ENCODE assay signal across 27 cellular contexts in genomic region chr1:176939993-176940392, GRCh38.
"Had no signal": no experiment of that assay in that cellular context is flagged by ENCODE, and none has a peak within 500 bp of the region (broad histone marks: within the 10 kb centered on the region; RNA-seq: fewer than 3 reads in every experiment).

No MANE protein-coding gene starts in this region.

- DNase-seq: activated CD4-positive, alpha-beta T cell treated with anti-CD3 and anti-CD28 coated beads for 1 hour; activated CD4-positive, alpha-beta T cell treated with anti-CD3 and anti-CD28 coated beads, Interleukin-2, amount 10 ng/mL, durations not matched to agents 7 days and 5 days; activated CD8-positive, alpha-beta T cell treated with anti-CD3 and anti-CD28 coated beads, Interleukin-2, amount 10 ng/mL, durations not matched to agents 7 days and 5 days; activated naive CD4-positive, alpha-beta T cell; activated T-cell treated with anti-CD3 and anti-CD28 coated beads for 4 hours; activated T-cell treated with anti-CD3 and anti-CD28 coated beads, Interleukin-2, amount 50 U/mL, for 72 hours; cortex of kidney; foreskin melanocyte; kidney glomerular epithelial cell; mucosa of descending colon; posterior cingulate gyrus; small intestine; stimulated activated CD4-positive, alpha-beta T cell treated with anti-CD3 and anti-CD28 coated beads, Interleukin-4, amount 100 ng/mL, for 24 hours; stimulated activated naive CD8-positive, alpha-beta T cell treated with anti-CD3 and anti-CD28 coated beads, Interleukin-15, amount 100 ng/mL, for 72 hours; substantia nigra; T-helper 2 cell; thyroid gland; upper lobe of right lung had no signal

- H3K4me3 ChIP-seq: cardiac muscle cell, mucosa of descending colon, thyroid gland, upper lobe of right lung had no signal

- H3K36me3 ChIP-seq: cardiac muscle cell, thyroid gland, upper lobe of right lung had no signal

- H3K4me3 Mint-ChIP-seq: activated CD4-positive, alpha-beta T cell treated with anti-CD3 and anti-CD28 coated beads, Interleukin-2, amount 10 ng/mL, durations not matched to agents 7 days and 5 days; activated CD8-positive, alpha-beta T cell treated with anti-CD3 and anti-CD28 coated beads, Interleukin-2, amount 10 ng/mL, durations not matched to agents 7 days and 5 days; activated T-cell treated with anti-CD3 and anti-CD28 coated beads, Interleukin-2, amount 50 U/mL, for 72 hours; brain; natural killer cell treated with Interleukin-12 subunit alpha and Interleukin-12 subunit beta and Interleukin-15 and Interleukin-18, amount 100 ng/mL, for 72 hours; stimulated activated effector memory CD8-positive, alpha-beta T cell treated with anti-CD3 and anti-CD28 coated beads, Interleukin-12 subunit alpha, Interleukin-12 subunit beta, amount 100 ng/mL, for 72 hours; stimulated activated naive CD8-positive, alpha-beta T cell treated with anti-CD3 and anti-CD28 coated beads, Interleukin-15, amount 100 ng/mL, for 72 hours; WTC11 had no signal

- ATAC-seq: activated CD8-positive, alpha-beta T cell treated with anti-CD3 and anti-CD28 coated beads, Interleukin-2, amount 10 ng/mL, durations not matched to agents 7 days and 5 days; activated naive CD4-positive, alpha-beta T cell treated with anti-CD3 and anti-CD28 coated beads, Interleukin-2, amount 50 U/mL, for 72 hours; activated T-cell treated with anti-CD3 and anti-CD28 coated beads, Interleukin-2, amount 50 U/mL, for 72 hours; esophagus mucosa; left lobe of liver; mucosa of descending colon; natural killer cell treated with Interleukin-12 subunit alpha and Interleukin-12 subunit beta and Interleukin-15 and Interleukin-18, amount 100 ng/mL, for 72 hours; sciatic nerve; stimulated activated effector memory CD8-positive, alpha-beta T cell treated with anti-CD3 and anti-CD28 coated beads, Interleukin-12 subunit alpha, Interleukin-12 subunit beta, amount 100 ng/mL, for 72 hours; stimulated activated naive CD8-positive, alpha-beta T cell treated with anti-CD3 and anti-CD28 coated beads, Interleukin-15, amount 100 ng/mL, for 72 hours; upper lobe of right lung; WTC11 had no signal

- H3K27ac Mint-ChIP-seq: activated CD4-positive, alpha-beta T cell treated with anti-CD3 and anti-CD28 coated beads, Interleukin-2, amount 10 ng/mL, durations not matched to agents 7 days and 5 days; activated CD8-positive, alpha-beta T cell treated with anti-CD3 and anti-CD28 coated beads, Interleukin-2, amount 10 ng/mL, durations not matched to agents 7 days and 5 days; activated naive CD4-positive, alpha-beta T cell treated with anti-CD3 and anti-CD28 coated beads, Interleukin-2, amount 50 U/mL, for 72 hours; activated T-cell treated with anti-CD3 and anti-CD28 coated beads, Interleukin-2, amount 50 U/mL, for 72 hours; natural killer cell treated with Interleukin-12 subunit alpha and Interleukin-12 subunit beta and Interleukin-15 and Interleukin-18, amount 100 ng/mL, for 72 hours; stimulated activated effector memory CD8-positive, alpha-beta T cell treated with anti-CD3 and anti-CD28 coated beads, Interleukin-12 subunit alpha, Interleukin-12 subunit beta, amount 100 ng/mL, for 72 hours; stimulated activated naive CD8-positive, alpha-beta T cell treated with anti-CD3 and anti-CD28 coated beads, Interleukin-15, amount 100 ng/mL, for 72 hours; WTC11 had no signal

- FAIRE-seq: small intestine had no signal

- H3K4me1 Mint-ChIP-seq: activated CD4-positive, alpha-beta T cell treated with anti-CD3 and anti-CD28 coated beads, Interleukin-2, amount 10 ng/mL, durations not matched to agents 7 days and 5 days; brain; stimulated activated effector memory CD8-positive, alpha-beta T cell treated with anti-CD3 and anti-CD28 coated beads, Interleukin-12 subunit alpha, Interleukin-12 subunit beta, amount 100 ng/mL, for 72 hours; stimulated activated naive CD8-positive, alpha-beta T cell treated with anti-CD3 and anti-CD28 coated beads, Interleukin-15, amount 100 ng/mL, for 72 hours had no signal

- H3K27ac ChIP-seq: cardiac muscle cell, thyroid gland, upper lobe of right lung had no signal

- H3K4me1 ChIP-seq: thyroid gland, upper lobe of right lung had no signal

- H3K27me3 Mint-ChIP-seq: activated CD4-positive, alpha-beta T cell treated with anti-CD3 and anti-CD28 coated beads, Interleukin-2, amount 10 ng/mL, durations not matched to agents 7 days and 5 days; brain; natural killer cell treated with Interleukin-12 subunit alpha and Interleukin-12 subunit beta and Interleukin-15 and Interleukin-18, amount 100 ng/mL, for 72 hours; stimulated activated naive CD8-positive, alpha-beta T cell treated with anti-CD3 and anti-CD28 coated beads, Interleukin-15, amount 100 ng/mL, for 72 hours had no signal

- H3K9me3 Mint-ChIP-seq: brain had no signal

- H3K27me3 ChIP-seq: cardiac muscle cell, thyroid gland had no signal

- H3K9me3 ChIP-seq: mucosa of descending colon, thyroid gland, upper lobe of right lung had no signal

- H3K36me3 Mint-ChIP-seq: stimulated activated effector memory CD8-positive, alpha-beta T cell treated with anti-CD3 and anti-CD28 coated beads, Interleukin-12 subunit alpha, Interleukin-12 subunit beta, amount 100 ng/mL, for 72 hours had no signal
